Comparison of ENCODE assay signal across 10 cellular contexts in the genomic region with DNA sequence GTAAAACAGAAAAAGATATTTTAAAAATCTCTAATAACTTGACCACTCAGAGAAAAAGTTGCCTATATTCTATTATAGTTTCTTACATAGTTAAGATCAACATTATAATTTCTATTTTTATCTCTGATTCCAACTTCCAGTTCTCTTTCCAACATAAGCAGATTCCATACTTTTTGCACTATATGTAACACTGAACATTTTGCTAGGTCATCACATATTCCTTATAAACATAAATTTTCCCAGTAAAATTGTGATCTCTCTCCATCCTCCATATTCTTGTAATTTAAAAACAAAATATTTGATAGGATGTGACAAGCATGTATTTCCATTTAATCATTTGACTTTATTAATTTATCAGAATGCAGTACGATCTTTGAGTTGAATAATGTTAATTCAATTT.
"Had no signal": no experiment of that assay in that cellular context is flagged by ENCODE, and none has a peak within 500 bp of the region (broad histone marks: within the 10 kb centered on the region; RNA-seq: fewer than 3 reads in every experiment).

No MANE protein-coding gene starts in this region.

- H3K9me3 ChIP-seq: HAP-1 had no signal

- H2AFZ ChIP-seq: GM23248 had no signal

- H3K36me3 ChIP-seq: HAP-1 had no signal

- H3K27ac ChIP-seq: GM23248, KMS-11 had no signal

- H3K9ac ChIP-seq: GM23248, KMS-11 had no signal

- DNase-seq: GM23248, GOT3, H7, HFFc6, Kasumi-1, KBM-7 had no signal

- ATAC-seq: HCT116 had no signal

- FAIRE-seq: HTR-8/SVneo had no signal

- H3K4me2 ChIP-seq: KMS-11 had no signal

- H3K4me3 ChIP-seq: GM23248, HAP-1 had no signal
